In the genomic region with DNA sequence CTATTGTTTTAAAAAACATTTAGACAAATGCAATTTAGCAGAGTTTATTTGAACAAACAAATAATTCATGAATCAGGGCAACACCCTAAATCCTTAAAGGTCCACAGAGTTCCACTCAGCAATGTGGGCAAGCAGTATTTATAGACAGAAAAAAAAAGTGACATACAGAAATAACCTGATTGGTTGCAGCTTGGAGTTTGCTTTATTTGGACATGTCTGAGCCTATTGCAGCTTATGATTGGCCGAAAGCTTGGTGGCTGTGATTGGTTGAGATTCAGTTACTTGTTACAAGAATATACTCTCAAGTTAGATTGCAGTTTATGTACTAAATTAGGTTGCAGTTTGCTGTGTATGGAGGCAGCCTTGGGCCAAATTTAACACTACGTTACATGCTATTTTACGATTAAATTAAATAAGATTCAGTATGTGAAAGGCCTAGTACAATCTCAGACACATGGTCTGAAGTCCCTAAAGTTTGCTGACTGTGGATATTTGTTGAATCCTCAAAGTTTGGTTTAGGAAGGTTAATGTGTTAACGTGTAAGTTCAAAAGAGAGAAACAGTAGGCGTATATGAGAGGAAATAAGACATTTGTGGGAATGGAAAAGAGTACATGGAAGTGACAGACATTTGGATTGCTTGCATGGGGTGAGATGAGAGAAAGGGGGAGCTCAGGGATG, we compare ENCODE assay signal across 1 cellular context.
A peak's percentile ranks its signal among the peaks of the same experiment; 100 is the strongest.
TF ChIP-seq lines count a peak whose summit lies in the region.

No MANE protein-coding gene starts in this region.

TF ChIP-seq in GM12878, 131 proteins besides CTCF, POLR2A, EP300 and RAD21 (continued from another document):
- TF ChIP-seq SRF (IDR thresholded peaks at IDR 0.05; ENCODE audit: low read depth in 2 of 2, low read length in 2 of 2): peak in 1 of 2 experiments; percentile 47; a peak in 1 of 4 replicates
